ENCODE assay signal across 8 cellular contexts in the genomic region with DNA sequence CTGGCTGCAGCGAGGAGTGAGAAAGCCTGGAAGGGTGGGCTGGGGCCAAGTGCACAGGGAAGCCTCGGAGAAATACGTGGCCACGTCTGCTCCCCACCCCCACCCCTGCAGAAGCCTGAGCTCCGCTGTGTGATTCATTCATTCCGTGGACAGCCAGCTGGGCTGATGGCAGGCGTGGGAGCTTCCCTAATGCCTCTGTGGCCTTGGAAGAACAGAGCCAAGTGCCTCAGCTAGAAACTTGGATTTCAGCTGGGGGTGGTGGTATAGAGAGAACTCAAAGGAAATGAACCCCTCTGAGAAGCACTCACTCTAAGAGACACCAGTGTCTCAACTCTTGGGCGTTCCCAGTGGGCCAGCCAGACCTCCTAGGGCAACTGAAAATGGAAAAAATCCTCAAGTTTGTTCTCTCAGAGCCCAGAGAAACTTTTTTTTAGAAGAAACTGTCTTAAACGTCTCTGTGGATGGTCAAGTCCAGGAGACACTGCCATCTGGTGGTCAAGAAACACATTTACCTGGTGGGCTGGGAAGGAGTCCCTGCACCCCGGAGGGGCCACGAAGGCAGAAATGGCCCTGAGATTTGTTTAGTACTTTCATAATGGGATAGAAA. TPM values are rescaled to one million over a fixed set of nuclear protein-coding genes. Genes with fewer than 3 reads are reported as not detected.
DNase-seq lines count a peak whose midpoint lies in the region; ATAC-seq, FAIRE-seq and TF ChIP-seq lines count a peak whose summit lies in the region.

No MANE protein-coding gene starts in this region.

- H3K4me1 ChIP-seq in mesodermal cell (ENCODE audit: control insufficient read depth, insufficient read depth, low read length, poor library complexity, severe bottlenecking), result peaks cover 25% of the 10 kb centered on the region

- H3K9me3 ChIP-seq in mesodermal cell (ENCODE audit: control insufficient read depth, low read length), result no peaks in the 10 kb centered on the region

- DNase-seq in NCI-H2171 (lab: John Stamatoyannopoulos, UW), result peak; percentile 3
- peak; percentile 55 for DNase-seq in activated CD4-positive, alpha-beta memory T cell treated with anti-CD3 and anti-CD28 coated beads for 36 hours
- peak; percentile 22 for DNase-seq in stimulated activated naive CD4-positive, alpha-beta T cell treated with Interleukin-2 at 50 U/mL for 16 hours (lab: John Stamatoyannopoulos, UW)

- ATAC-seq in HG02798 (IDR thresholded peaks at IDR 0.05; ENCODE audit: poor library complexity, unreplicated experiment), result peak; percentile 71

- peaks cover 12% of the 10 kb centered on the region for H3K36me3 ChIP-seq in mesodermal cell (ENCODE audit: control insufficient read depth, insufficient read depth, low read length)

- FAIRE-seq in A204.1 (lab: Jason Lieb, UNC), result peak; percentile 84
- peak; percentile 8 for FAIRE-seq in endometrium (lab: Jason Lieb, UNC)

- peaks cover 18% of the 10 kb centered on the region for H3K36me3 Mint-ChIP-seq in activated CD4-positive, alpha-beta memory T cell treated with anti-CD3 and anti-CD28 coated beads for 36 hours

- H3K4me3 ChIP-seq in GM12875 (ENCODE audit: low read depth, low read length) (no peak overlapping the region), mesodermal cell (ENCODE audit: extremely low read depth, insufficient read depth, low read length, poor library complexity, severe bottlenecking) (no peak overlapping the region)

- intact Hi-C loops in activated CD4-positive, alpha-beta memory T cell treated with anti-CD3 and anti-CD28 coated beads for 36 hours (cut with micrococcal nuclease), result loop anchor here (1.0 kb wide), 2 partner anchors 31 to 81 kb away; a partner anchor contains a TSS

- H3K4me1 Mint-ChIP-seq in activated CD4-positive, alpha-beta memory T cell treated with anti-CD3 and anti-CD28 coated beads for 36 hours (ENCODE audit: low read depth), result peaks cover 23% of the 10 kb centered on the region

- no peak overlapping the region for H3K4me3 Mint-ChIP-seq in activated CD4-positive, alpha-beta memory T cell treated with anti-CD3 and anti-CD28 coated beads for 36 hours

- whole genome bisulfite sequencing in mesodermal cell (ENCODE audit: insufficient coverage in 2 of 2), 2 experiments, result 8 to 24% methylated on average over 5 to 11 of the region's 11 CpGs

- no peak overlapping the region for H3K27ac Mint-ChIP-seq in activated CD4-positive, alpha-beta memory T cell treated with anti-CD3 and anti-CD28 coated beads for 36 hours

- H3K27me3 Mint-ChIP-seq in activated CD4-positive, alpha-beta memory T cell treated with anti-CD3 and anti-CD28 coated beads for 36 hours, result no peaks in the 10 kb centered on the region

- peak overlapping the region; percentile 99 for H3K27ac ChIP-seq in mesodermal cell (ENCODE audit: low read depth, low read length, severe bottlenecking)

- CTCF ChIA-PET in activated CD4-positive, alpha-beta memory T cell treated with anti-CD3 and anti-CD28 coated beads for 36 hours (lab: Charles Lee), result interaction anchor here (0.6 to 10.7 kb wide), 22 partner anchors 10 to 293 kb away, joined by 3 to 156 read pairs (median 5); a partner anchor contains a TSS

- TF ChIP-seq CTCF in GM12875 (IDR thresholded peaks at IDR 0.05; ENCODE audit: borderline replicate concordance, insufficient read depth, low read depth, low read length), result peak; percentile 70

- no peaks in the 10 kb centered on the region for H3K9me3 Mint-ChIP-seq in activated CD4-positive, alpha-beta memory T cell treated with anti-CD3 and anti-CD28 coated beads for 36 hours

- POLR2A ChIA-PET in activated CD4-positive, alpha-beta memory T cell treated with anti-CD3 and anti-CD28 coated beads for 36 hours (lab: Charles Lee), result interaction anchor here (0.6 kb wide), 1 partner anchor 16 kb away, joined by 3 read pairs; no protein-coding TSS in a partner anchor

RNA-seq across cellular contexts. Expression of a gene that starts 18.0 kb away (rescaled TPM):
- total RNA-seq in activated CD4-positive, alpha-beta memory T cell treated with anti-CD3 and anti-CD28 coated beads for 36 hours, result 10 to 100 TPM; 83.1 to 89.9 TPM
- polyA plus RNA-seq in mesodermal cell (2013, experiment 1 of 2), result 123 TPM
- 103 TPM for polyA plus RNA-seq in mesodermal cell (2013, experiment 2 of 2)

RNA-seq across cellular contexts. Expression of a gene that starts 31.3 kb away (rescaled TPM):
- total RNA-seq in activated CD4-positive, alpha-beta memory T cell treated with anti-CD3 and anti-CD28 coated beads for 36 hours, result 100 to 1,000 TPM; 237 TPM
- polyA plus RNA-seq in mesodermal cell (2013, experiment 1 of 2), result 88.3 TPM
- 84.1 TPM for polyA plus RNA-seq in mesodermal cell (2013, experiment 2 of 2)

RNA-seq across cellular contexts. Expression of a gene that starts 53.7 kb away (rescaled TPM):
- not detected for total RNA-seq in activated CD4-positive, alpha-beta memory T cell treated with anti-CD3 and anti-CD28 coated beads for 36 hours
- 2,112 TPM for polyA plus RNA-seq in mesodermal cell (2013, experiment 1 of 2)
- polyA plus RNA-seq in mesodermal cell (2013, experiment 2 of 2), result 2,024 TPM

Comparison
In these comparisons a context has a peak if more than half of its experiments do, and no peak if none do; other contexts are left out.
1. DNase-seq: peak in every context shown above with its lines; median percentile 55 in activated CD4-positive, alpha-beta memory T cell treated with anti-CD3 and anti-CD28 coated beads for 36 hours; 22 in stimulated activated naive CD4-positive, alpha-beta T cell treated with Interleukin-2 at 50 U/mL for 16 hours; 3 in NCI-H2171.